35 cellular contexts compared by ENCODE assay signal in the genomic region with DNA sequence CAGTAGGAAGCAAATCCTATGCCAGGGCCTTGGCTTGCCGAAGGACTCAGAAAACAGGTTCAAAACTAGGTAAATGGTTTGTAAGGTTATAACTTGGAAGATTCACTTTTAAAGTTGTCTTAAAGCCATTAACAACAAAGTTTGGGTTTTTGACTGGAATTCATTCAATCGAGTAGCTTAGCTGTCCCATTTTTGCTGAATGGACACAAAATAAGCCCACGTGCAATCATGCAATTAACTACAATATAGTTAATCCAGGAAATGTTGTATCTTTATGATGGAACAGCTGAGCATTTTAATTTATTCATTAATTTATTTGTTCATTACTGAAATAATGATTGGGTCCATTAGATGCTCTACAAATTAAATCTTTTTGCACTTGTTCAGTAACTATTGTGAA. TPM values are rescaled to one million over a fixed set of nuclear protein-coding genes. Genes with fewer than 3 reads are reported as not detected.
DNase-seq lines count a peak whose midpoint lies in the region; ATAC-seq, FAIRE-seq and TF ChIP-seq lines count a peak whose summit lies in the region.
"Had no signal": no experiment of that assay in that cellular context is flagged by ENCODE, and none has a peak within 500 bp of the region (broad histone marks: within the 10 kb centered on the region; RNA-seq: fewer than 3 reads in every experiment).

No MANE protein-coding gene starts in this region.

- TF ChIP-seq CTCF in HepG2 (CRISPR knock-in tag; IDR thresholded peaks at IDR 0.05) (no peak), right lobe of liver (IDR thresholded peaks at IDR 0.05) (no peak), A549 (IDR thresholded peaks at IDR 0.05) (no peak), IMR-90 (conservative IDR thresholded peaks at IDR 0.05; ENCODE audit: low read depth, low read length) (no peak), K562 (IDR thresholded peaks at IDR 0.05 in 2 of 3, conservative IDR thresholded peaks at IDR 0.05 in 1 of 3; ENCODE audit: insufficient read depth in 2 of 3, low read depth in 1 of 3, low read length in 3 of 3) (no peak)

- H3K56ac ChIP-seq in IMR-90 (ENCODE audit: extremely low read depth, insufficient read depth, low read length), result no peak overlapping the region

- no peak overlapping the region for H3K4me2 ChIP-seq in HepG2 (ENCODE audit: low read depth, low read length)
- no peak overlapping the region for H3K4me2 ChIP-seq in A549
- H3K4me2 ChIP-seq in IMR-90 (ENCODE audit: low read depth, low read length), result no peak overlapping the region
- no peak overlapping the region for H3K4me2 ChIP-seq in K562 (ENCODE audit: insufficient read depth, low read length)
- H3K4me2 ChIP-seq: BLaER1; BLaER1 treated with 17β-estradiol and CSF1 and Interleukin-3, amounts not matched to agents 10 nM and 100 nM had no signal

- no peak overlapping the region for H2BK20ac ChIP-seq in IMR-90 (ENCODE audit: low read depth, low read length)

- H4K5ac ChIP-seq in IMR-90 (ENCODE audit: low read depth, low read length), result no peak overlapping the region

- FAIRE-seq in HepG2 (lab: Jason Lieb, UNC) (no peak), A549 (lab: Jason Lieb, UNC) (no peak), K562 (lab: Jason Lieb, UNC) (no peak)
- FAIRE-seq: A204.1, D721Med had no signal

- dilution Hi-C loops in IMR-90 (cut with HindIII; ENCODE audit: low sequenced_read_pairs, unreplicated experiment), result no loop called here

- ATAC-seq in HepG2 (no peak), right lobe of liver (no peak), A549 (no peak), IMR-90 (ENCODE audit: low read depth) (no peak), K562 (no peak), HG03108 (IDR thresholded peaks at IDR 0.05; ENCODE audit: unreplicated experiment) (no peak)
- ATAC-seq: CD8-positive, alpha-beta T cell had no signal

- no peak overlapping the region for H4K91ac ChIP-seq in IMR-90 (ENCODE audit: insufficient read depth, low read depth, low read length)

- intact Hi-C loops in HepG2 (cut with micrococcal nuclease; ENCODE audit: unreplicated experiment) (no loop called here), right lobe of liver (cut with DNase I) (no loop called here), IMR-90 (cut with micrococcal nuclease) (no loop called here), K562 (cut with micrococcal nuclease) (no loop called here)

- H3K23ac ChIP-seq in IMR-90 (ENCODE audit: low read depth, low read length), result no peak overlapping the region

- H2AK5ac ChIP-seq in IMR-90 (ENCODE audit: low read depth, low read length), result no peak overlapping the region

- H4K20me1 ChIP-seq in HepG2 (ENCODE audit: insufficient read depth, low read length) (no peaks in the 10 kb centered on the region), IMR-90 (ENCODE audit: insufficient read depth, low read length) (no peaks in the 10 kb centered on the region), K562 (replicated peaks; ENCODE audit: control insufficient read depth, insufficient read depth, low read length) (no peaks in the 10 kb centered on the region)
- H4K20me1 ChIP-seq: BLaER1; BLaER1 treated with 17β-estradiol and CSF1 and Interleukin-3, amounts not matched to agents 10 nM and 100 nM had no signal

- WGBS in HepG2 (ENCODE audit: low lambda C conversion rate), result 66% methylated on average over 3 of the region's 3 CpGs
- 81% methylated on average over 3 of the region's 3 CpGs for WGBS in right lobe of liver (ENCODE audit: insufficient coverage, low coverage, low lambda C conversion rate, missing lambda C conversion rate)
- WGBS in A549 (ENCODE audit: missing lambda C conversion rate), result 41% methylated on average over 3 of the region's 3 CpGs
- no CpG with 5 or more reads among the region's 3 CpGs for WGBS in IMR-90 (ENCODE audit: extremely low coverage in 2 of 2, insufficient read length in 1 of 2), 2 experiments
- 0% methylated on average over 3 of the region's 3 CpGs for WGBS in K562 (ENCODE audit: insufficient coverage, low coverage, missing lambda C conversion rate)

- no peak overlapping the region for H2BK5ac ChIP-seq in IMR-90 (ENCODE audit: low read depth, low read length, poor library complexity, severe bottlenecking)

- no peaks in the 10 kb centered on the region for H3K36me3 ChIP-seq in HepG2 (replicated peaks in 1 of 2; ENCODE audit: control insufficient read depth in 1 of 2, insufficient read depth in 2 of 2, low read length in 2 of 2)
- no peaks in the 10 kb centered on the region for H3K36me3 ChIP-seq in right lobe of liver
- no peaks in the 10 kb centered on the region for H3K36me3 ChIP-seq in IMR-90 (ENCODE audit: control insufficient read depth, insufficient read depth, low read length)
- no peaks in the 10 kb centered on the region for H3K36me3 ChIP-seq in K562 (ENCODE audit: control insufficient read depth, insufficient read depth, low read length)
- H3K36me3 ChIP-seq: BE2C; BLaER1; BLaER1 treated with 17β-estradiol and CSF1 and Interleukin-3, amounts not matched to agents 10 nM and 100 nM had no signal

- CTCF ChIA-PET in HepG2 (lab: Yijun Ruan, JAX; ENCODE audit: low intra/inter-chr PET ratio, low total read pairs) (no interaction called here), A549 (lab: Yijun Ruan, JAX) (interaction anchor here (0.6 kb wide), 1 partner anchor 348 kb away, joined by 3 read pairs; no protein-coding TSS in a partner anchor), IMR-90 (lab: Yijun Ruan, JAX) (no interaction called here), K562 (lab: Yijun Ruan, JAX; ENCODE audit: low intra/inter-chr PET ratio) (no interaction called here)

- H2BK120ac ChIP-seq in IMR-90 (ENCODE audit: low read depth, low read length), result no peak overlapping the region

- TF ChIP-seq EP300 in HepG2 (IDR thresholded peaks at IDR 0.05; ENCODE audit: low read depth in 2 of 2, low read length in 2 of 2) (no peak), HepG2 (CRISPR knock-in tag; IDR thresholded peaks at IDR 0.05; ENCODE audit: borderline replicate concordance) (no peak), A549 (IDR thresholded peaks at IDR 0.05) (no peak), K562 (IDR thresholded peaks at IDR 0.05; ENCODE audit: low read length) (no peak)

- H4K8ac ChIP-seq in IMR-90 (ENCODE audit: low read depth in 2 of 2, low read length in 2 of 2), result no peak overlapping the region

- no peak overlapping the region for H3K18ac ChIP-seq in IMR-90 (ENCODE audit: low read depth, low read length)

- no peak for TF ChIP-seq POLR2A in HepG2 (IDR thresholded peaks at IDR 0.05; ENCODE audit: insufficient read depth in 1 of 2, low read depth in 2 of 2, low read length in 2 of 2)
- TF ChIP-seq POLR2A in right lobe of liver (IDR thresholded peaks at IDR 0.05), result no peak
- TF ChIP-seq POLR2A in A549 (IDR thresholded peaks at IDR 0.05; ENCODE audit: low read length), result no peak
- no peak for TF ChIP-seq POLR2A in IMR-90 (IDR thresholded peaks at IDR 0.05; ENCODE audit: low read depth, low read length)
- TF ChIP-seq POLR2A in K562 (conservative IDR thresholded peaks at IDR 0.05), result no peak

- H3K27me3 ChIP-seq in HepG2 (ENCODE audit: control insufficient read depth in 1 of 2, insufficient read depth in 2 of 2, low read length in 2 of 2) (peaks cover 2 to 7% of the 10 kb centered on the region in 2 experiments; a peak in 2 of 5 replicates), right lobe of liver (no peaks in the 10 kb centered on the region), IMR-90 (ENCODE audit: control insufficient read depth, insufficient read depth, low read length) (peaks cover 30% of the 10 kb centered on the region), K562 (ENCODE audit: control insufficient read depth in 2 of 2, insufficient read depth in 2 of 2, low read length in 2 of 2) (peaks cover 4 to 38% of the 10 kb centered on the region in 2 experiments; a peak in 2 of 5 replicates)
- H3K27me3 ChIP-seq: BE2C; BLaER1; BLaER1 treated with 17β-estradiol and CSF1 and Interleukin-3, amounts not matched to agents 10 nM and 100 nM had no signal

- no peaks in the 10 kb centered on the region for H3K79me1 ChIP-seq in IMR-90 (ENCODE audit: low read depth in 1 of 2, low read length in 2 of 2)

- H3K4me3 ChIP-seq in HepG2 (replicated peaks in 1 of 3; ENCODE audit: insufficient read depth in 1 of 3, low read depth in 2 of 3, low read length in 3 of 3), result no peak overlapping the region
- no peak overlapping the region for H3K4me3 ChIP-seq in right lobe of liver
- H3K4me3 ChIP-seq in A549, result no peak overlapping the region
- no peak overlapping the region for H3K4me3 ChIP-seq in IMR-90 (ENCODE audit: insufficient read depth, low read depth, low read length)
- no peak overlapping the region for H3K4me3 ChIP-seq in K562
- H3K4me3 ChIP-seq: BLaER1; BLaER1 treated with 17β-estradiol and CSF1 and Interleukin-3, amounts not matched to agents 10 nM and 100 nM had no signal

- H3K9me1 ChIP-seq in IMR-90 (ENCODE audit: insufficient read depth, low read length) (peaks cover 3% of the 10 kb centered on the region; the same call in 1 of the 2 replicates), K562 (ENCODE audit: control insufficient read depth, insufficient read depth, low read length) (no peaks in the 10 kb centered on the region)

- DNase-seq in HepG2 (ENCODE audit: low spot score) (no peak), right lobe of liver (no peak), A549 (ENCODE audit: low read depth in 1 of 2, low spot score in 1 of 2) (no peak), IMR-90 (no peak), K562 (ENCODE audit: extremely low read depth in 1 of 4, low spot score in 3 of 4) (no peak), NCI-H226 (no peak)
- no peak for DNase-seq in activated CD8-positive, alpha-beta memory T cell treated with anti-CD3 and anti-CD28 coated beads, Interleukin-2, amount 50 U/mL, for 4 hours
- DNase-seq: 8988T; ACHN; AML-193; BE2C; C1 segment of cervical spinal cord; Caco-2; Calu3; CD4-positive, alpha-beta memory T cell; CD4-positive, alpha-beta T cell; CD4-positive, CD25-positive, alpha-beta regulatory T cell; CD8-positive, alpha-beta memory T cell; CD8-positive, alpha-beta T cell; COR-L47; DMS 273 treated with DMSO at 0.1 percent for 48 hours; DMS153; DMS53; DMS79; DMS79 treated with DMSO at 0.1 percent for 48 hours; DND-41; EL had no signal

- H3K9me3 ChIP-seq in HepG2 (ENCODE audit: low read length) (no peaks in the 10 kb centered on the region), right lobe of liver (no peaks in the 10 kb centered on the region), A549 (no peaks in the 10 kb centered on the region), IMR-90 (ENCODE audit: control insufficient read depth, insufficient read depth, low read length) (no peaks in the 10 kb centered on the region), K562 (replicated peaks; ENCODE audit: control insufficient read depth, insufficient read depth, low read depth, low read length) (no peaks in the 10 kb centered on the region)
- H3K9me3 ChIP-seq: BE2C; BLaER1; BLaER1 treated with 17β-estradiol and CSF1 and Interleukin-3, amounts not matched to agents 10 nM and 100 nM; Caco-2 had no signal

- TF ChIP-seq RAD21 in HepG2 (CRISPR knock-in tag; IDR thresholded peaks at IDR 0.05) (no peak), A549 (conservative IDR thresholded peaks at IDR 0.05 in 1 of 2, IDR thresholded peaks at IDR 0.05 in 1 of 2) (no peak), IMR-90 (IDR thresholded peaks at IDR 0.05; ENCODE audit: low read length) (no peak), K562 (CRISPR knock-in tag; conservative IDR thresholded peaks at IDR 0.05 in 1 of 2, IDR thresholded peaks at IDR 0.05 in 1 of 2) (no peak)

- in situ Hi-C loops in HepG2 (cut with HindIII; ENCODE audit: extremely low pct_ligation_motif_present, low pct_unique_long_range_greater_than_20kb) (no loop called here), IMR-90 (cut with MboI; ENCODE audit: low sequenced_read_pairs) (no loop called here), K562 (cut with MboI) (no loop called here)

- H2BK15ac ChIP-seq in IMR-90 (ENCODE audit: low read depth, low read length), result no peak overlapping the region

- no peak overlapping the region for H3K9ac ChIP-seq in HepG2 (ENCODE audit: insufficient read depth, low read depth, low read length)
- H3K9ac ChIP-seq in IMR-90 (ENCODE audit: low read depth, low read length), result no peak overlapping the region
- H3K9ac ChIP-seq in K562 (ENCODE audit: insufficient read depth in 1 of 2, low read depth in 2 of 2, low read length in 2 of 2), result no peak overlapping the region
- H3K9ac ChIP-seq: BLaER1; BLaER1 treated with 17β-estradiol and CSF1 and Interleukin-3, amounts not matched to agents 10 nM and 100 nM had no signal

- no peak overlapping the region for H3K27ac ChIP-seq in HepG2 (ENCODE audit: extremely low read length, insufficient read depth, low read length)
- no peak overlapping the region for H3K27ac ChIP-seq in right lobe of liver
- H3K27ac ChIP-seq in A549, result no peak overlapping the region
- H3K27ac ChIP-seq in IMR-90 (ENCODE audit: insufficient read depth, low read length), result no peak overlapping the region
- H3K27ac ChIP-seq in K562 (ENCODE audit: extremely low read depth, low read depth, low read length), result no peak overlapping the region
- H3K27ac ChIP-seq: 22Rv1; BLaER1; BLaER1 treated with 17β-estradiol and CSF1 and Interleukin-3, amounts not matched to agents 10 nM and 100 nM; C4-2B had no signal

- no TSS peak for BruUV-seq in HepG2 (replicated peaks; lab: Mats Ljungman, UMichigan)
- no TSS peak for BruUV-seq in IMR-90 (replicated peaks; lab: Mats Ljungman, UMichigan)
- BruUV-seq in K562 (replicated peaks; lab: Mats Ljungman, UMichigan), result no TSS peak

- H3K4ac ChIP-seq in IMR-90 (ENCODE audit: low read depth, low read length), result no peak overlapping the region

- no peak overlapping the region for H2AFZ ChIP-seq in HepG2 (ENCODE audit: low read length)
- H2AFZ ChIP-seq in IMR-90 (replicated peaks; ENCODE audit: low read length, poor library complexity), result no peak overlapping the region
- H2AFZ ChIP-seq in K562 (ENCODE audit: low read depth, low read length), result no peak overlapping the region

- H3K4me1 ChIP-seq in HepG2 (ENCODE audit: insufficient read depth, low read length) (no peaks in the 10 kb centered on the region), right lobe of liver (no peaks in the 10 kb centered on the region), A549 (no peaks in the 10 kb centered on the region), IMR-90 (ENCODE audit: control insufficient read depth, insufficient read depth, low read length) (no peaks in the 10 kb centered on the region), K562 (replicated peaks in 1 of 2; ENCODE audit: control insufficient read depth in 2 of 2, insufficient read depth in 2 of 2, low read length in 2 of 2) (no peaks in the 10 kb centered on the region)
- H3K4me1 ChIP-seq: BE2C had no signal

- H3K79me2 ChIP-seq in HepG2 (ENCODE audit: insufficient read depth, low read length) (no peaks in the 10 kb centered on the region), K562 (ENCODE audit: control insufficient read depth, insufficient read depth, low read length) (no peaks in the 10 kb centered on the region)

- POLR2A ChIA-PET in HepG2 (lab: Yijun Ruan, JAX) (no interaction called here), A549 (lab: Yijun Ruan, JAX) (no interaction called here), IMR-90 (lab: Charles Lee; ENCODE audit: unreplicated experiment) (no interaction called here), K562 (lab: Yijun Ruan, JAX) (no interaction called here)

- no peak overlapping the region for H2AK9ac ChIP-seq in IMR-90 (replicated peaks; ENCODE audit: low read depth, low read length, poor library complexity)

- H3K14ac ChIP-seq in IMR-90 (replicated peaks; ENCODE audit: low read depth, low read length), result no peak overlapping the region

RNA-seq across cellular contexts. Expression of a gene that starts 18.3 kb away (rescaled TPM):
- total RNA-seq in HepG2 (2016; rRNA removed; fragmentation: Illumina TruSeq; extraction: Trizol) (2.1 and 2.4 TPM in 2 replicates), right lobe of liver (1 to 10 TPM in 2 of 6 experiments, under 1 TPM in 4; 0.42 to 2.7 (median 0.71) TPM), IMR-90 (2012; rRNA removed) (0.83 and 1.1 TPM in 2 replicates), K562 (2014; rRNA removed) (not detected in 2 replicates), K562 (2014; rRNA removed; fragmentation: Illumina TruSeq; extraction: Trizol) (not detected in 2 replicates), K562 (2015; rRNA removed; fragmentation: Illumina TruSeq; extraction: Trizol) (not detected in 2 replicates), K562 (2021) (0.07 TPM in 1 of 2 replicates, not detected in the other)
- total RNA-seq in HepG2 (2016; cell fraction: cytosol; rRNA removed; fragmentation: Illumina TruSeq; extraction: Trizol; ENCODE audit: low read depth), result 0.81 and 0.88 TPM in 2 replicates
- 1.9 and 2.4 TPM in 2 replicates for total RNA-seq in HepG2 (2016; cell fraction: insoluble cytoplasmic fraction; rRNA removed; fragmentation: Illumina TruSeq; extraction: Trizol)
- 2.0 and 2.8 TPM in 2 replicates for total RNA-seq in HepG2 (2016; cell fraction: membrane; rRNA removed; fragmentation: Illumina TruSeq; extraction: Trizol)
- total RNA-seq in HepG2 (2016; cell fraction: nucleus; rRNA removed; fragmentation: Illumina TruSeq; extraction: Trizol), result 1.8 and 2.5 TPM in 2 replicates
- polyA plus RNA-seq in HepG2 (2011; rRNA removed) (6.0 and 8.6 TPM in 2 replicates), A549 (2011; rRNA removed) (not detected in 2 replicates), A549 (2017; fragmentation: RNase III; extraction: RNeasy Plus Mini Kit Qiagen cat#74134 plus additional on column Dnase treatment) (not detected in 3 replicates), IMR-90 (2012; rRNA removed) (1.9 and 2.2 TPM in 2 replicates), K562 (2011; rRNA removed) (not detected in 2 replicates), K562 (2014; fragmentation: Illumina TruSeq; extraction: Trizol) (not detected in 2 replicates), K562 (2014; fragmentation: Nextera tagmentation; extraction: Ambion mirVana) (not detected), K562 (2014; rRNA removed) (not detected in 2 replicates)
- 2.7 and 3.7 TPM in 2 replicates for polyA plus RNA-seq in HepG2 (2011; cell fraction: cytosol; rRNA removed)
- polyA plus RNA-seq in HepG2 (2011; cell fraction: nucleus; rRNA removed), result 1.5 and 2.6 TPM in 2 replicates
- 3.1 and 4.2 TPM in 2 replicates for polyA plus RNA-seq in HepG2 (2012)
- polyA plus RNA-seq in HepG2 (2016; cell fraction: cytosol; fragmentation: Illumina TruSeq; extraction: Trizol; ENCODE audit: low read depth), result 1.3 and 2.3 TPM in 2 replicates
- polyA plus RNA-seq in HepG2 (2016; cell fraction: insoluble cytoplasmic fraction; fragmentation: Illumina TruSeq; extraction: Trizol; ENCODE audit: low read depth), result 3.1 and 4.7 TPM in 2 replicates
- 2.5 and 3.6 TPM in 2 replicates for polyA plus RNA-seq in HepG2 (2016; cell fraction: membrane; fragmentation: Illumina TruSeq; extraction: Trizol; ENCODE audit: low read depth)
- polyA plus RNA-seq in HepG2 (2016; cell fraction: nucleus; fragmentation: Illumina TruSeq; extraction: Trizol; ENCODE audit: insufficient read depth, low read depth), result 3.6 and 4.3 TPM in 2 replicates
- polyA minus RNA-seq in HepG2 (2011; rRNA and poly(A)+ RNA removed; ENCODE audit: low replicate concordance), result 8.8 TPM in 1 of 2 replicates, not detected in the other
- 1.5 and 3.5 TPM in 2 replicates for polyA minus RNA-seq in HepG2 (2011; cell fraction: cytosol; rRNA and poly(A)+ RNA removed)
- polyA minus RNA-seq in HepG2 (2011; cell fraction: nucleus; rRNA and poly(A)+ RNA removed), result 2.3 and 2.5 TPM in 2 replicates
- polyA plus RNA-seq in A549 (2012; cell fraction: cytosol; rRNA removed), result 0.05 TPM in 1 of 2 replicates, not detected in the other
- not detected in 2 replicates for polyA plus RNA-seq in A549 (2012; cell fraction: nucleus; rRNA removed)
- polyA minus RNA-seq in A549 (2011; rRNA and poly(A)+ RNA removed), result not detected in 2 replicates
- polyA plus RNA-seq in IMR-90 (2012; cell fraction: cytosol; rRNA removed), result 1.2 and 3.0 TPM in 2 replicates
- 1.3 and 2.1 TPM in 2 replicates for polyA plus RNA-seq in IMR-90 (2012; cell fraction: nucleus; rRNA removed; ENCODE audit: low replicate concordance)
- total RNA-seq in K562 (2011; cell fraction: chromatin; rRNA removed; ENCODE audit: low replicate concordance), result not detected in 2 replicates
- not detected in 2 replicates for total RNA-seq in K562 (2011; cell fraction: nucleolus; rRNA removed)
- total RNA-seq in K562 (2011; cell fraction: nucleoplasm; rRNA removed), result not detected in 2 replicates
- not detected in 2 replicates for polyA plus RNA-seq in K562 (2011; cell fraction: cytosol; rRNA removed)
- polyA plus RNA-seq in K562 (2011; cell fraction: nucleus; rRNA removed), result not detected in 2 replicates
- not detected in 2 replicates for polyA plus RNA-seq in K562 (2012)
- not detected in 2 replicates for polyA minus RNA-seq in K562 (2011; rRNA and poly(A)+ RNA removed)
- polyA minus RNA-seq in K562 (2011; cell fraction: cytosol; rRNA and poly(A)+ RNA removed), result not detected in 2 replicates
- polyA minus RNA-seq in K562 (2011; cell fraction: nucleus; rRNA and poly(A)+ RNA removed), result not detected in 2 replicates
- total RNA-seq: A172; Calu3; CD4-positive, alpha-beta memory T cell; CD4-positive, alpha-beta T cell; CD4-positive, CD25-positive, alpha-beta regulatory T cell; CD8-positive, alpha-beta memory T cell; CD8-positive, alpha-beta T cell had no signal
- polyA plus RNA-seq: CD4-positive, alpha-beta memory T cell; CD4-positive, CD25-positive, alpha-beta regulatory T cell; CD8-positive, alpha-beta memory T cell had no signal
